Comparison of ENCODE assay signal across 39 cellular contexts in the genomic region with DNA sequence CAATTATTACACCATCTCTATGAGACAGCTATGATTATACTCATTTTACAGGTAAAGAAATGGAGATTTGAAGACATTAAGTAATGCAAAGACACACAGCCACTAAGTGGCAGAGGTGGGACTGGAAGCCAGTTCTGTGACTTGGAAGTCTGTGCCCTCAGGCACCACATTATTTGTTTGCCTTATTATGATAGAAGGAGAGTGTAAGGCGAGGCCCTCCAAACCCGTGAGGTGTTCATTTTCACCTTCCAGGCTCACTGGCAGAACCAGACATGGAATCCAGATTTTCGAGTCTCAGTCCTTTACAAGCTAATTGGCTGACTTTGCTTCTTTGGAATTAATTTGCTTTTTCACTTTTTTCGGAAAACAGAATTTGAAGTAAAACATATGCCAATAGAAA.
"Had no signal": no experiment of that assay in that cellular context is flagged by ENCODE, and none has a peak within 500 bp of the region (broad histone marks: within the 10 kb centered on the region; RNA-seq: fewer than 3 reads in every experiment).

No MANE protein-coding gene starts in this region.

- H3K27me3 Mint-ChIP-seq: activated CD8-positive, alpha-beta memory T cell treated with anti-CD3 and anti-CD28 coated beads, Interleukin-2, amount 10 ng/mL, durations not matched to agents 7 days and 5 days; activated naive CD8-positive, alpha-beta T cell treated with anti-CD3 and anti-CD28 coated beads for 36 hours had no signal

- H3K27ac ChIP-seq: Peyer's patch, WERI-Rb-1 had no signal

- H3K36me3 ChIP-seq: Peyer's patch, WERI-Rb-1 had no signal

- H3K27me3 ChIP-seq: Peyer's patch had no signal

- H3K4me1 Mint-ChIP-seq: activated T-helper 17 cell treated with anti-CD3 and anti-CD28 coated beads, Interleukin-2, amount 50 U/mL, for 72 hours; IgD-negative memory B cell had no signal

- H3K4me3 ChIP-seq: Peyer's patch had no signal

- DNase-seq: activated CD4-positive, alpha-beta memory T cell treated with anti-CD3 and anti-CD28 coated beads, Interleukin-2, amount 10 ng/mL, durations not matched to agents 7 days and 5 days; activated CD4-positive, alpha-beta T cell treated with anti-CD3 and anti-CD28 coated beads for 1 hour; activated CD4-positive, alpha-beta T cell treated with anti-CD3 and anti-CD28 coated beads for 48 hours; activated CD4-positive, CD25-positive, alpha-beta regulatory T cell; activated CD8-positive, alpha-beta memory T cell treated with anti-CD3 and anti-CD28 coated beads for 24 hours; activated CD8-positive, alpha-beta memory T cell treated with anti-CD3 and anti-CD28 coated beads, Interleukin-2, amount 10 ng/mL, durations not matched to agents 7 days and 5 days; activated CD8-positive, alpha-beta memory T cell treated with anti-CD3 and anti-CD28 coated beads, Interleukin-2, amount 50 U/mL, for 48 hours; activated effector memory CD4-positive, alpha-beta T cell treated with anti-CD3 and anti-CD28 coated beads, Interleukin-2, amount 50 U/mL, for 16 hours; activated naive CD4-positive, alpha-beta T cell; activated naive CD4-positive, alpha-beta T cell treated with anti-CD3 and anti-CD28 coated beads, Interleukin-2, amount 50 U/mL, for 16 hours; activated naive CD8-positive, alpha-beta T cell treated with anti-CD3 and anti-CD28 coated beads for 36 hours; activated T-cell treated with anti-CD3 and anti-CD28 coated beads, Interleukin-2, amount 50 U/mL, for 48 hours; amniotic stem cell; aorta; Karpas-422; KBM-7; NCI-H1048; NCI-H1105 treated with DMSO at 0.1 percent for 48 hours; NCI-H1436; NCI-H1694; NCI-H1930; NCI-H2081 treated with DMSO at 0.1 percent for 48 hours; NCI-H2171; NCI-H2227 treated with DMSO at 0.1 percent for 48 hours; NCI-H446; NCI-H524; NCI-H748 treated with DMSO at 0.1 percent for 48 hours; NK-92 treated with Interleukin-12 subunit alpha and Interleukin-12 subunit beta, amount 100 ng/mL, for 24 hours; OCI-M1; Peyer's patch; RPMI8226; SHP77 treated with DMSO at 0.1 percent for 48 hours; SW 1271; T-helper 1 cell; T-helper 2 cell; T-helper 9 cell; WERI-Rb-1 had no signal

- H3K4me1 ChIP-seq: Peyer's patch had no signal

- H3K27ac Mint-ChIP-seq: activated CD4-positive, alpha-beta memory T cell treated with anti-CD3 and anti-CD28 coated beads, Interleukin-2, amount 10 ng/mL, durations not matched to agents 7 days and 5 days; activated CD8-positive, alpha-beta memory T cell treated with anti-CD3 and anti-CD28 coated beads, Interleukin-2, amount 10 ng/mL, durations not matched to agents 7 days and 5 days; activated naive CD8-positive, alpha-beta T cell treated with anti-CD3 and anti-CD28 coated beads for 36 hours; activated T-helper 17 cell treated with anti-CD3 and anti-CD28 coated beads, Interleukin-2, amount 50 U/mL, for 72 hours; IgD-negative memory B cell had no signal

- H3K4me3 Mint-ChIP-seq: activated CD4-positive, alpha-beta memory T cell treated with anti-CD3 and anti-CD28 coated beads, Interleukin-2, amount 10 ng/mL, durations not matched to agents 7 days and 5 days; activated CD8-positive, alpha-beta memory T cell treated with anti-CD3 and anti-CD28 coated beads, Interleukin-2, amount 10 ng/mL, durations not matched to agents 7 days and 5 days; activated naive CD8-positive, alpha-beta T cell treated with anti-CD3 and anti-CD28 coated beads for 36 hours; activated T-helper 17 cell treated with anti-CD3 and anti-CD28 coated beads, Interleukin-2, amount 50 U/mL, for 72 hours; IgD-negative memory B cell had no signal

- H3K9me3 ChIP-seq: Peyer's patch had no signal

- ATAC-seq: activated CD8-positive, alpha-beta memory T cell treated with anti-CD3 and anti-CD28 coated beads, Interleukin-2, amount 10 ng/mL, durations not matched to agents 7 days and 5 days; activated T-helper 17 cell treated with anti-CD3 and anti-CD28 coated beads, Interleukin-2, amount 50 U/mL, for 72 hours had no signal
